8 cellular contexts compared by ENCODE assay signal in genomic region chr18:75211002-75211621, GRCh38. TPM values are rescaled to one million over a fixed set of nuclear protein-coding genes. Genes with fewer than 3 reads are reported as not detected.
A peak's percentile ranks its signal among the peaks of the same experiment; 100 is the strongest.
DNase-seq lines count a peak whose midpoint lies in the region; ATAC-seq, FAIRE-seq and TF ChIP-seq lines count a peak whose summit lies in the region.

No MANE protein-coding gene starts in this region.

- no TSS peak for BruUV-seq in A673 (replicated peaks; lab: Mats Ljungman, UMichigan)

- peaks cover 28% of the 10 kb centered on the region for H3K4me1 ChIP-seq in A673 (ENCODE audit: insufficient read depth, low read length, poor library complexity, severe bottlenecking)
- peaks cover 18% of the 10 kb centered on the region for H3K4me1 ChIP-seq in mesenchymal stem cell (ENCODE audit: control insufficient read depth, insufficient read depth, low read depth, low read length)

- H3K27me3 ChIP-seq in A673 (replicated peaks; ENCODE audit: insufficient read depth, low read depth, low read length, poor library complexity) = peaks cover 47% of the 10 kb centered on the region
- no peaks in the 10 kb centered on the region for H3K27me3 ChIP-seq in bronchial epithelial cell (ENCODE audit: control insufficient read depth, insufficient read depth, low read length)
- H3K27me3 ChIP-seq in mesenchymal stem cell (ENCODE audit: control insufficient read depth in 1 of 2, insufficient read depth in 1 of 2, low read length in 2 of 2) = peaks cover 0 to 23% of the 10 kb centered on the region in 2 experiments

- POLR2A ChIA-PET in A673 (lab: Charles Lee; ENCODE audit: low non-redundant PET) = no interaction called here

- WGBS in mesenchymal stem cell = under 1% methylated on average over 27 of the region's 64 CpGs

- no peak overlapping the region for H2BK5ac ChIP-seq in mesenchymal stem cell (ENCODE audit: low read depth, low read length, poor library complexity, severe bottlenecking)

- H2BK120ac ChIP-seq in mesenchymal stem cell (ENCODE audit: low read depth, low read length) = no peak overlapping the region

- peak overlapping the region; percentile 90 for H3K9ac ChIP-seq in mesenchymal stem cell (ENCODE audit: low read length)

- no peak overlapping the region for H3K27ac ChIP-seq in A673 (ENCODE audit: low read depth, low read length, poor library complexity, severe bottlenecking)
- no peak overlapping the region for H3K27ac ChIP-seq in mesenchymal stem cell (ENCODE audit: low read length, poor library complexity, severe bottlenecking)

- H3K9me3 ChIP-seq in A673 (ENCODE audit: low read depth, low read length, poor library complexity, severe bottlenecking) (no peaks in the 10 kb centered on the region), mesenchymal stem cell (ENCODE audit: control insufficient read depth, low read length) (no peaks in the 10 kb centered on the region)

- ATAC-seq in GM18498 (IDR thresholded peaks at IDR 0.05; ENCODE audit: unreplicated experiment) = peak; percentile 18

- no peak overlapping the region for H2AK5ac ChIP-seq in mesenchymal stem cell (ENCODE audit: low read length, severe bottlenecking)

- H3K4ac ChIP-seq in mesenchymal stem cell (ENCODE audit: low read depth in 1 of 2, low read length in 2 of 2) = peak overlapping the region in 1 of 2 experiments; percentile 67

- peak overlapping the region in 1 of 2 experiments; percentile 50 for H2BK12ac ChIP-seq in mesenchymal stem cell (ENCODE audit: low read length in 2 of 2)

- peaks cover 17% of the 10 kb centered on the region for H3K79me1 ChIP-seq in mesenchymal stem cell (replicated peaks; ENCODE audit: low read length, poor library complexity, severe bottlenecking)

- H3K4me2 ChIP-seq in mesenchymal stem cell (ENCODE audit: low read length, poor library complexity, severe bottlenecking) = peak overlapping the region; percentile 73

- H3K36me3 ChIP-seq in A673 (ENCODE audit: insufficient read depth, low read length, poor library complexity, severe bottlenecking) (no peaks in the 10 kb centered on the region), bronchial epithelial cell (ENCODE audit: control insufficient read depth, insufficient read depth, low read length) (no peaks in the 10 kb centered on the region), mesenchymal stem cell (ENCODE audit: control insufficient read depth in 1 of 2, insufficient read depth in 2 of 2, low read depth in 1 of 2, low read length in 2 of 2) (no peaks in the 10 kb centered on the region)

- H2BK15ac ChIP-seq in mesenchymal stem cell (ENCODE audit: low read depth, poor library complexity, severe bottlenecking) = peak overlapping the region; percentile 66

- H3K4me3 ChIP-seq in A673 (ENCODE audit: low read depth, low read length, poor library complexity, severe bottlenecking) (peak overlapping the region; percentile 69), bronchial epithelial cell (ENCODE audit: low read depth, low read length) (peak overlapping the region; percentile 53), mesenchymal stem cell (ENCODE audit: insufficient read depth in 1 of 2, low read depth in 1 of 2, low read length in 2 of 2) (peak overlapping the region; percentile 82 to 95)

- H3K18ac ChIP-seq in mesenchymal stem cell (ENCODE audit: low read depth in 1 of 2, low read length in 2 of 2) = peak overlapping the region in 1 of 2 experiments; percentile 34

- peak overlapping the region; percentile 96 for H2AFZ ChIP-seq in mesenchymal stem cell (ENCODE audit: low read depth, low read length)

- H4K8ac ChIP-seq in mesenchymal stem cell (ENCODE audit: low read length) = peak overlapping the region; percentile 50

- H3K23ac ChIP-seq in mesenchymal stem cell (ENCODE audit: low read length in 2 of 2) = no peak overlapping the region

- CTCF ChIA-PET in A673 (lab: Charles Lee) = no interaction called here

- peak overlapping the region in 1 of 2 experiments; percentile 65 for H3K14ac ChIP-seq in mesenchymal stem cell (ENCODE audit: low read length in 2 of 2)

- peak; percentile 29 for DNase-seq in A673 (ENCODE audit: low spot score)
- DNase-seq in RPMI8226 = peak; percentile 62
- DNase-seq in bronchial epithelial cell (ENCODE audit: low read depth) = no peak
- DNase-seq in mesenchymal stem cell = no peak
- peak; percentile 23 for DNase-seq in urothelium cell line (ENCODE audit: low spot score)
- DNase-seq in NCI-H526 treated with DMSO at 0.1 percent for 48 hours (lab: John Stamatoyannopoulos, UW) = no peak
- DNase-seq in SKM-1 treated with dmso at 0.1 percent for 144 hours (lab: John Stamatoyannopoulos, UW; ENCODE audit: unreplicated experiment) = no peak

- intact Hi-C loops in A673 (cut with micrococcal nuclease; ENCODE audit: unreplicated experiment) = no loop called here

- TF ChIP-seq CTCF in A673 (conservative IDR thresholded peaks at IDR 0.05; ENCODE audit: low read depth, low read length) (no peak), bronchial epithelial cell (IDR thresholded peaks at IDR 0.05; ENCODE audit: insufficient read depth, low read length, severe bottlenecking) (no peak)

- FAIRE-seq in bronchial epithelial cell (lab: Jason Lieb, UNC) = no peak
- no peak for FAIRE-seq in urothelium cell line (lab: Jason Lieb, UNC)

- no peak overlapping the region for H4K91ac ChIP-seq in mesenchymal stem cell (ENCODE audit: low read length)

RNA-seq across cellular contexts. Expression of gene TSHZ1, which starts 0.5 kb away (rescaled TPM):
- total RNA-seq in A673 (2021) (1.8 and 3.6 TPM in 2 replicates), bronchial epithelial cell (1.3 and 1.5 TPM in 2 replicates)
- 4.9 TPM for polyA plus RNA-seq in mesenchymal stem cell (2013, experiment 1 of 2)
- polyA plus RNA-seq in mesenchymal stem cell (2013, experiment 2 of 2) = 4.4 TPM

RNA-seq across cellular contexts. Expression of gene PTGR3, which starts 2.2 kb away (rescaled TPM):
- 6.9 and 7.4 TPM in 2 replicates for total RNA-seq in A673 (2021)
- total RNA-seq in bronchial epithelial cell = 6.3 and 6.8 TPM in 2 replicates
- 4.5 TPM for polyA plus RNA-seq in mesenchymal stem cell (2013, experiment 1 of 2)
- polyA plus RNA-seq in mesenchymal stem cell (2013, experiment 2 of 2) = 4.7 TPM

Comparison
In these comparisons a context has a peak if more than half of its experiments do, and no peak if none do; other contexts are left out.
1. DNase-seq: peak in A673 (single experiment), RPMI8226 (single experiment) and urothelium cell line (single experiment); none in bronchial epithelial cell (single experiment), mesenchymal stem cell (single experiment), NCI-H526 treated with DMSO at 0.1 percent for 48 hours (single experiment) and SKM-1 treated with dmso at 0.1 percent for 144 hours (single experiment).
2. Peak in every context shown above with its lines, with median percentiles within 50 percentile points of each other: H3K4me3 ChIP-seq.